8 cellular contexts compared by ENCODE assay signal in the genomic region with DNA sequence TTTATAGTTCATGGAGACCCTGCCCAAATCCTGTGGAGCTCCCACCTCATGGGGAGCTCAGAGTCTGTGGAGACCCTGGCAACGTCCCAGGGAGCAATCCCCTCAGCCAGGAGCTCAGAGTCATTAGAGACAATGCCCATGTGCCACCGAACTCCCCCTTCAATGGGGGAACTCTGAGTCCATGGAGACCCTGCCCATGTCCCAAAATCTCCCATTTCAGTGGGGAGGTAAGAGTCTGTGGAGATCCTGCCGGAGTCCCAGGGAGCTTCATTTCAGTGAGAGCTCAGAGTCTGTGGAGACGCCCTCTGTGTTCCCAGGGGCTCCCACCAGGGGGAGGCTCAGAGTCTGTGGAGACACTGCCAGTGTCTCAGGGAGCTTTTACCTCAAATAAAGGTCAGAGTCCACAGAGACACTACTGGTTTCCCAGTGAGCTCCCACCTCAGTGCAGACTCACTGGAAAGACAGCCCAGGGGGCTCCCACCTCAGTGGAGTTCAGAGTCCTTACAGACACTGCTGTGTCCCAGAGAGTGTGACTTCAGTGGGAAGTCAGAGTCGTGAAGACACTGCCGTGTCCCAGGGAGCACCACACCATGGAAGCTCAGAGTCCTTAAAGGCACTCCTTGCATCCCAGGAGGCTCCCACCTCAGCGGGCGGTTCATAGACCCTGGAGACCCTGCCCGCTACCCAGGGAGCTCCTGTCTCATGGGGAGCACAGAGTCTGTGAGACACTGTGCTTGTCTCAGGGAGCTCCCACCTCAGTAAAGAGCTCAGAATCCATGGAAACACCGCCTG. TPM values are rescaled to one million over a fixed set of nuclear protein-coding genes. Genes with fewer than 3 reads are reported as not detected.
DNase-seq lines count a peak whose midpoint lies in the region; ATAC-seq and TF ChIP-seq lines count a peak whose summit lies in the region.

No MANE protein-coding gene starts in this region.

- peaks cover 41% of the 10 kb centered on the region for H3K4me1 Mint-ChIP-seq in activated naive CD8-positive, alpha-beta T cell treated with anti-CD3 and anti-CD28 coated beads, Interleukin-2, amount 50 U/mL, for 24 hours

- H3K4me3 ChIP-seq in RWPE2 (ENCODE audit: severe bottlenecking) (no peak overlapping the region), kidney epithelial cell (ENCODE audit: low read depth, low read length) (no peak overlapping the region), upper lobe of left lung (no peak overlapping the region)

- H3K27me3 Mint-ChIP-seq in activated naive CD8-positive, alpha-beta T cell treated with anti-CD3 and anti-CD28 coated beads, Interleukin-2, amount 50 U/mL, for 24 hours = no peaks in the 10 kb centered on the region

- 20 to 75% methylated on average over 1 to 10 of the region's 10 CpGs for WGBS in upper lobe of left lung, 2 donors

- no peak overlapping the region for H3K27ac ChIP-seq in RWPE2 (ENCODE audit: poor library complexity, severe bottlenecking)
- H3K27ac ChIP-seq in upper lobe of left lung = no peak overlapping the region

- DNase-seq in NCI-H1436 (lab: John Stamatoyannopoulos, UW) = peak; percentile 29
- no peak for DNase-seq in NCI-H1436 treated with DMSO at 0.1 percent for 48 hours (lab: John Stamatoyannopoulos, UW)
- no peak for DNase-seq in RWPE2 (ENCODE audit: low spot score)
- peak; percentile 58 for DNase-seq in activated naive CD8-positive, alpha-beta T cell treated with anti-CD3 and anti-CD28 coated beads, Interleukin-2, amount 50 U/mL, for 24 hours
- DNase-seq in kidney epithelial cell (ENCODE audit: low read depth) = no peak
- DNase-seq in upper lobe of left lung = no peak

- H3K9me3 ChIP-seq in RWPE2 (ENCODE audit: severe bottlenecking) (no peaks in the 10 kb centered on the region), upper lobe of left lung (no peaks in the 10 kb centered on the region)

- no peaks in the 10 kb centered on the region for H3K9me3 Mint-ChIP-seq in activated naive CD8-positive, alpha-beta T cell treated with anti-CD3 and anti-CD28 coated beads, Interleukin-2, amount 50 U/mL, for 24 hours

- TF ChIP-seq POLR2A in upper lobe of left lung (IDR thresholded peaks at IDR 0.05) = no peak

- H3K4me3 Mint-ChIP-seq in activated naive CD8-positive, alpha-beta T cell treated with anti-CD3 and anti-CD28 coated beads, Interleukin-2, amount 50 U/mL, for 24 hours = peak overlapping the region; percentile 100

- peaks cover 77% of the 10 kb centered on the region for H3K36me3 Mint-ChIP-seq in activated naive CD8-positive, alpha-beta T cell treated with anti-CD3 and anti-CD28 coated beads, Interleukin-2, amount 50 U/mL, for 24 hours (ENCODE audit: low read depth)

- no peaks in the 10 kb centered on the region for H3K27me3 ChIP-seq in RWPE2 (ENCODE audit: insufficient read depth, poor library complexity, severe bottlenecking)
- H3K27me3 ChIP-seq in kidney epithelial cell (ENCODE audit: control insufficient read depth, insufficient read depth, low read length) = no peaks in the 10 kb centered on the region
- H3K27me3 ChIP-seq in upper lobe of left lung = no peaks in the 10 kb centered on the region

- peak overlapping the region; percentile 79 for H3K27ac Mint-ChIP-seq in activated naive CD8-positive, alpha-beta T cell treated with anti-CD3 and anti-CD28 coated beads, Interleukin-2, amount 50 U/mL, for 24 hours

- H3K4me1 ChIP-seq in RWPE2 (ENCODE audit: insufficient read depth, poor library complexity, severe bottlenecking) (peaks cover 4% of the 10 kb centered on the region), upper lobe of left lung (peaks cover 1 to 25% (median 24%) of the 10 kb centered on the region in 4 donors)

- ATAC-seq in RWPE2 (ENCODE audit: low read depth) (peak; percentile 11; the same call in 2 of the 3 replicates), upper lobe of left lung (ENCODE audit: low FRiP score in 2 of 2) (peak in 1 of 2 donors; percentile 49), GM19328 (IDR thresholded peaks at IDR 0.05; ENCODE audit: unreplicated experiment) (no peak), HG02884 (IDR thresholded peaks at IDR 0.05; ENCODE audit: unreplicated experiment) (no peak)
- ATAC-seq in activated naive CD8-positive, alpha-beta T cell treated with anti-CD3 and anti-CD28 coated beads, Interleukin-2, amount 50 U/mL, for 24 hours = no peak

- H3K36me3 ChIP-seq in RWPE2 (ENCODE audit: low read depth) = no peaks in the 10 kb centered on the region
- no peaks in the 10 kb centered on the region for H3K36me3 ChIP-seq in kidney epithelial cell (ENCODE audit: control insufficient read depth, insufficient read depth, low read length)
- H3K36me3 ChIP-seq in upper lobe of left lung = peaks cover 0 to 24% (median 17%) of the 10 kb centered on the region in 4 donors

- TF ChIP-seq CTCF in RWPE2 (IDR thresholded peaks at IDR 0.05; ENCODE audit: poor library complexity, severe bottlenecking) (no peak), kidney epithelial cell (IDR thresholded peaks at IDR 0.05; ENCODE audit: insufficient read depth, low read length, poor library complexity, severe bottlenecking) (peak; percentile 61), upper lobe of left lung (IDR thresholded peaks at IDR 0.05) (peak; percentile 47 to 65 (median 54))

- no peak for TF ChIP-seq EP300 in upper lobe of left lung (IDR thresholded peaks at IDR 0.05)

RNA-seq across cellular contexts. Expression of a gene that starts 5.0 kb away (rescaled TPM):
- 0.04 and 0.27 TPM in 2 replicates for total RNA-seq in kidney epithelial cell
- 10 to 100 TPM; 19.7 to 51.3 (median 38.0) TPM for total RNA-seq in upper lobe of left lung

RNA-seq across cellular contexts. Expression of a gene that starts 26.2 kb away (rescaled TPM):
- total RNA-seq in kidney epithelial cell (60.2 and 70.7 TPM in 2 replicates), upper lobe of left lung (10 to 100 TPM; 30.9 to 63.9 (median 46.8) TPM)

Comparison
In these comparisons a context has a peak if more than half of its experiments do, and no peak if none do; other contexts are left out.
1. DNase-seq: peak in NCI-H1436 (single experiment) and activated naive CD8-positive, alpha-beta T cell treated with anti-CD3 and anti-CD28 coated beads, Interleukin-2, amount 50 U/mL, for 24 hours (single experiment); none in NCI-H1436 treated with DMSO at 0.1 percent for 48 hours (single experiment), RWPE2 (single experiment), kidney epithelial cell (single experiment) and upper lobe of left lung (0 of 2).
2. RNA of a gene that starts 5.0 kb away (total RNA-seq): 19.7 to 51.3 TPM in upper lobe of left lung; 0.04 to 0.27 TPM in kidney epithelial cell; every median in the first group is over 10 times any median in the second.